ENCODE assay signal across 8 cellular contexts in genomic region chr19:57465680-57466381, GRCh38. TPM values are rescaled to one million over a fixed set of nuclear protein-coding genes. Genes with fewer than 3 reads are reported as not detected.
DNase-seq lines count a peak whose midpoint lies in the region; ATAC-seq and TF ChIP-seq lines count a peak whose summit lies in the region.

No MANE protein-coding gene starts in this region.

- H3K27ac ChIP-seq in SJCRH30 = no peak overlapping the region

- H3K4me3 ChIP-seq in SJCRH30 (no peak overlapping the region), fibroblast of the aortic adventitia (ENCODE audit: low read depth, low read length) (no peak overlapping the region)

- H3K4me1 ChIP-seq in SJCRH30 = no peaks in the 10 kb centered on the region

- ATAC-seq in sciatic nerve = no peak

- TF ChIP-seq CTCF in CD14-positive monocyte (IDR thresholded peaks at IDR 0.05) (peak; percentile 30), fibroblast of the aortic adventitia (IDR thresholded peaks at IDR 0.05; ENCODE audit: insufficient read depth, low read length) (peak; percentile 31)

- H3K36me3 Mint-ChIP-seq in CD14-positive monocyte = peaks cover 2 to 15% of the 10 kb centered on the region in 2 donors

- H3K27me3 Mint-ChIP-seq in CD14-positive monocyte (ENCODE audit: low read depth in 3 of 3) = peaks cover 0 to 2% (median 0%) of the 10 kb centered on the region in 3 donors

- H3K4me3 Mint-ChIP-seq in CD14-positive monocyte = no peak overlapping the region

- H3K36me3 ChIP-seq in SJCRH30 = 0 out of 2 replicates have a peak, but pooled peaks cover 3% of the 10 kb centered on the region

- H3K27me3 ChIP-seq in SJCRH30 = no peaks in the 10 kb centered on the region

- H3K9me3 ChIP-seq in SJCRH30 (replicated peaks) = peaks cover 19% of the 10 kb centered on the region

- peaks cover 30 to 86% (median 79%) of the 10 kb centered on the region in 7 donors for H3K9me3 Mint-ChIP-seq in CD14-positive monocyte

- no peaks in the 10 kb centered on the region for H3K4me1 Mint-ChIP-seq in CD14-positive monocyte

- intact Hi-C loops in CD14-positive monocyte (cut with micrococcal nuclease) = no loop called here
- intact Hi-C loops in sciatic nerve (cut with DNase I) = no loop called here

- no peak for DNase-seq in CD14-positive monocyte (ENCODE audit: low spot score)
- DNase-seq in H4 (ENCODE audit: low spot score) = peak; percentile 37
- DNase-seq in SJCRH30 = peak; percentile 31 to 67
- peak; percentile 30 for DNase-seq in fibroblast of the aortic adventitia (ENCODE audit: low read depth)
- no peak for DNase-seq in sciatic nerve (ENCODE audit: low spot score)
- no peak for DNase-seq in DMS153 treated with DMSO at 0.1 percent for 48 hours (lab: John Stamatoyannopoulos, UW; ENCODE audit: unreplicated experiment)
- DNase-seq in 8988T = no peak
- no peak for DNase-seq in NCI-H524 treated with DMSO at 0.1 percent for 48 hours (lab: John Stamatoyannopoulos, UW)

- H3K27ac Mint-ChIP-seq in CD14-positive monocyte = no peak overlapping the region

RNA-seq across cellular contexts. Expression of gene VN1R1, which starts 8.9 kb away (rescaled TPM):
- polyA plus RNA-seq in CD14-positive monocyte = under 1 TPM in 1 of 2 donors, not detected in 1; 0.07 TPM
- 0.10 and 0.17 TPM in 2 replicates for total RNA-seq in H4 (2014; rRNA removed; shearing (Covaris generic))
- 0.66 and 0.67 TPM in 2 replicates for total RNA-seq in SJCRH30 (2014; rRNA removed; shearing (Covaris generic))
- 0.16 and 0.90 TPM in 2 replicates for total RNA-seq in fibroblast of the aortic adventitia (ENCODE audit: low replicate concordance)
- 1.6 TPM for total RNA-seq in sciatic nerve

RNA-seq across cellular contexts. Expression of gene ZNF772, which starts 11.5 kb away (rescaled TPM):
- 1 to 10 TPM in 1 of 2 donors, under 1 TPM in 1; 0.99 to 1.2 TPM for polyA plus RNA-seq in CD14-positive monocyte
- 17.8 and 24.0 TPM in 2 replicates for total RNA-seq in H4 (2014; rRNA removed; shearing (Covaris generic))
- 15.6 and 16.0 TPM in 2 replicates for total RNA-seq in SJCRH30 (2014; rRNA removed; shearing (Covaris generic))
- 6.4 and 17.9 TPM in 2 replicates for total RNA-seq in fibroblast of the aortic adventitia (ENCODE audit: low replicate concordance)
- total RNA-seq in sciatic nerve = 12.5 TPM

RNA-seq across cellular contexts. Expression of gene ZNF419, which starts 21.7 kb away (rescaled TPM):
- 1 to 10 TPM; 1.4 to 1.6 TPM for polyA plus RNA-seq in CD14-positive monocyte
- 12.4 and 18.0 TPM in 2 replicates for total RNA-seq in H4 (2014; rRNA removed; shearing (Covaris generic))
- total RNA-seq in SJCRH30 (2014; rRNA removed; shearing (Covaris generic)) = 9.4 and 12.3 TPM in 2 replicates
- 7.8 and 10.3 TPM in 2 replicates for total RNA-seq in fibroblast of the aortic adventitia (ENCODE audit: low replicate concordance)
- 10.6 TPM for total RNA-seq in sciatic nerve

RNA-seq across cellular contexts. Expression of gene ZNF749, which starts 30.7 kb away (rescaled TPM):
- polyA plus RNA-seq in CD14-positive monocyte = 1 to 10 TPM; 3.4 to 9.0 TPM
- 9.8 and 17.1 TPM in 2 replicates for total RNA-seq in H4 (2014; rRNA removed; shearing (Covaris generic))
- 19.4 and 20.6 TPM in 2 replicates for total RNA-seq in SJCRH30 (2014; rRNA removed; shearing (Covaris generic))
- 1.8 and 7.8 TPM in 2 replicates for total RNA-seq in fibroblast of the aortic adventitia (ENCODE audit: low replicate concordance)
- total RNA-seq in sciatic nerve = 9.7 TPM

RNA-seq across cellular contexts. Expression of gene ZNF773, which starts 33.9 kb away (rescaled TPM):
- polyA plus RNA-seq in CD14-positive monocyte = under 1 TPM; 0.87 to 0.92 TPM
- 15.2 and 22.6 TPM in 2 replicates for total RNA-seq in H4 (2014; rRNA removed; shearing (Covaris generic))
- total RNA-seq in SJCRH30 (2014; rRNA removed; shearing (Covaris generic)) = 12.2 and 15.1 TPM in 2 replicates
- 15.6 and 16.6 TPM in 2 replicates for total RNA-seq in fibroblast of the aortic adventitia (ENCODE audit: low replicate concordance)
- 10.7 TPM for total RNA-seq in sciatic nerve

Comparison
In these comparisons a context has a peak if more than half of its experiments do, and no peak if none do; other contexts are left out.
1. DNase-seq: peak in H4 (single experiment), SJCRH30 (2 of 2) and fibroblast of the aortic adventitia (single experiment); none in CD14-positive monocyte (single experiment), sciatic nerve (single experiment), DMS153 treated with DMSO at 0.1 percent for 48 hours (single experiment), 8988T (single experiment) and NCI-H524 treated with DMSO at 0.1 percent for 48 hours (single experiment).